ENCODE assay signal across 8 cellular contexts in genomic region chr3:186209810-186210752, GRCh38.
DNase-seq lines count a peak whose midpoint lies in the region; ATAC-seq and TF ChIP-seq lines count a peak whose summit lies in the region.

No MANE protein-coding gene starts in this region.

- no peak for TF ChIP-seq POLR2A in Peyer's patch (IDR thresholded peaks at IDR 0.05)

- ATAC-seq in HG03442 (IDR thresholded peaks at IDR 0.05; ENCODE audit: unreplicated experiment) (peak; percentile 47), GM18502 (IDR thresholded peaks at IDR 0.05; ENCODE audit: poor library complexity, unreplicated experiment) (no peak), GM21576 (IDR thresholded peaks at IDR 0.05; ENCODE audit: unreplicated experiment) (no peak)

- DNase-seq in COLO829 (ENCODE audit: low spot score) (peak; percentile 95), Peyer's patch (peak in 2 of 3 donors; percentile 49 to 54), epidermal melanocyte (ENCODE audit: insufficient read length, low spot score) (peak; percentile 85), middle frontal gyrus (ENCODE audit: extremely low spot score, low spot score) (peak; percentile 74), HuH-7 (ENCODE audit: low spot score) (no peak)

- H3K27ac ChIP-seq in Peyer's patch, result peak overlapping the region in 3 of 4 donors; percentile 13 to 63 (median 26)

- no peaks in the 10 kb centered on the region for H3K27me3 ChIP-seq in Peyer's patch

- TF ChIP-seq CTCF in Peyer's patch (IDR thresholded peaks at IDR 0.05), result no peak

- no peaks in the 10 kb centered on the region for H3K9me3 ChIP-seq in Peyer's patch

- H3K4me1 ChIP-seq in Peyer's patch, result peaks cover 0 to 13% (median 3%) of the 10 kb centered on the region in 4 donors

- no peak overlapping the region for H3K4me3 ChIP-seq in Peyer's patch

- H3K36me3 ChIP-seq in Peyer's patch, result no peaks in the 10 kb centered on the region
